19 cellular contexts compared by ENCODE assay signal in genomic region chr20:14888172-14888571, GRCh38.
DNase-seq lines count a peak whose midpoint lies in the region; ATAC-seq and TF ChIP-seq lines count a peak whose summit lies in the region.
"Had no signal": no experiment of that assay in that cellular context is flagged by ENCODE, and none has a peak within 500 bp of the region (broad histone marks: within the 10 kb centered on the region; RNA-seq: fewer than 3 reads in every experiment).

No MANE protein-coding gene starts in this region.

- POLR2A ChIA-PET in activated CD4-positive, alpha-beta T cell treated with anti-CD3 and anti-CD28 coated beads, Interleukin-2, amount 10 ng/mL, durations not matched to agents 7 days and 5 days (lab: Charles Lee), result no interaction called here

- H3K27me3 Mint-ChIP-seq in brain (peaks cover 7% of the 10 kb centered on the region), neural progenitor cell (ENCODE audit: insufficient read depth, low read depth) (peaks cover 7% of the 10 kb centered on the region)
- no peaks in the 10 kb centered on the region for H3K27me3 Mint-ChIP-seq in activated CD4-positive, alpha-beta T cell treated with anti-CD3 and anti-CD28 coated beads, Interleukin-2, amount 10 ng/mL, durations not matched to agents 7 days and 5 days

- H3K4me3 Mint-ChIP-seq in brain (peak overlapping the region in 1 of 5 experiments; percentile 4), neural progenitor cell (no peak overlapping the region)
- no peak overlapping the region for H3K4me3 Mint-ChIP-seq in activated CD4-positive, alpha-beta T cell treated with anti-CD3 and anti-CD28 coated beads, Interleukin-2, amount 10 ng/mL, durations not matched to agents 7 days and 5 days
- H3K4me3 Mint-ChIP-seq: CD8-positive, alpha-beta T cell had no signal

- CTCF ChIA-PET in activated CD4-positive, alpha-beta T cell treated with anti-CD3 and anti-CD28 coated beads, Interleukin-2, amount 10 ng/mL, durations not matched to agents 7 days and 5 days (lab: Charles Lee), result no interaction called here

- H3K9me3 Mint-ChIP-seq in brain (no peaks in the 10 kb centered on the region), neural progenitor cell (no peaks in the 10 kb centered on the region)
- H3K9me3 Mint-ChIP-seq in activated CD4-positive, alpha-beta T cell treated with anti-CD3 and anti-CD28 coated beads, Interleukin-2, amount 10 ng/mL, durations not matched to agents 7 days and 5 days, result peaks cover 9% of the 10 kb centered on the region

- no peaks in the 10 kb centered on the region for H3K9me3 ChIP-seq in neural progenitor cell (ENCODE audit: low read depth)
- H3K9me3 ChIP-seq: BLaER1 treated with 17β-estradiol and CSF1 and Interleukin-3, amounts not matched to agents 10 nM and 100 nM had no signal

- H3K4me1 Mint-ChIP-seq in brain, result peaks cover 28% of the 10 kb centered on the region
- peaks cover 13% of the 10 kb centered on the region for H3K4me1 Mint-ChIP-seq in neural progenitor cell
- no peaks in the 10 kb centered on the region for H3K4me1 Mint-ChIP-seq in activated CD4-positive, alpha-beta T cell treated with anti-CD3 and anti-CD28 coated beads, Interleukin-2, amount 10 ng/mL, durations not matched to agents 7 days and 5 days

- no peak overlapping the region for H3K9ac ChIP-seq in neural progenitor cell
- H3K9ac ChIP-seq: BLaER1 treated with 17β-estradiol and CSF1 and Interleukin-3, amounts not matched to agents 10 nM and 100 nM had no signal

- no peaks in the 10 kb centered on the region for H3K36me3 ChIP-seq in neural progenitor cell
- H3K36me3 ChIP-seq: BLaER1 treated with 17β-estradiol and CSF1 and Interleukin-3, amounts not matched to agents 10 nM and 100 nM had no signal

- H3F3A ChIP-seq in neural progenitor cell (ENCODE audit: low read depth), result no peaks in the 10 kb centered on the region

- H3K27ac Mint-ChIP-seq in brain, result peak overlapping the region in 4 of 5 experiments; percentile 9 to 85 (median 80)
- H3K27ac Mint-ChIP-seq in neural progenitor cell, result no peak overlapping the region
- H3K27ac Mint-ChIP-seq in activated CD4-positive, alpha-beta T cell treated with anti-CD3 and anti-CD28 coated beads, Interleukin-2, amount 10 ng/mL, durations not matched to agents 7 days and 5 days, result no peak overlapping the region
- H3K27ac Mint-ChIP-seq: CD8-positive, alpha-beta T cell had no signal

- H3K27ac ChIP-seq in neural progenitor cell, result no peak overlapping the region
- H3K27ac ChIP-seq: BLaER1 treated with 17β-estradiol and CSF1 and Interleukin-3, amounts not matched to agents 10 nM and 100 nM had no signal

- H3K27me3 ChIP-seq in neural progenitor cell, result no peaks in the 10 kb centered on the region
- H3K27me3 ChIP-seq: BLaER1 treated with 17β-estradiol and CSF1 and Interleukin-3, amounts not matched to agents 10 nM and 100 nM had no signal

- TF ChIP-seq CTCF in brain (conservative IDR thresholded peaks at IDR 0.05) (no peak), neural progenitor cell (IDR thresholded peaks at IDR 0.05) (no peak)

- DNase-seq in EH (ENCODE audit: low read depth), result peak; percentile 26
- peak; percentile 46 for DNase-seq in NCI-H69 (lab: John Stamatoyannopoulos, UW)
- no peak for DNase-seq in neural progenitor cell (ENCODE audit: low spot score)
- DNase-seq in kidney tubule cell (ENCODE audit: low spot score), result no peak
- no peak for DNase-seq in activated CD4-positive, alpha-beta T cell treated with anti-CD3 and anti-CD28 coated beads, Interleukin-2, amount 10 ng/mL, durations not matched to agents 7 days and 5 days
- DNase-seq: Calu3; CD8-positive, alpha-beta T cell; KBM-7; MV-4-11; NCI-H1417 treated with DMSO at 0.1 percent for 48 hours; NCI-H1930; NCI-H2171; NCI-H748 treated with DMSO at 0.1 percent for 48 hours; OCI-M1; SHP77 treated with DMSO at 0.1 percent for 48 hours had no signal

- H3K36me3 Mint-ChIP-seq in brain (no peaks in the 10 kb centered on the region), neural progenitor cell (no peaks in the 10 kb centered on the region)
- no peaks in the 10 kb centered on the region for H3K36me3 Mint-ChIP-seq in activated CD4-positive, alpha-beta T cell treated with anti-CD3 and anti-CD28 coated beads, Interleukin-2, amount 10 ng/mL, durations not matched to agents 7 days and 5 days (ENCODE audit: low read depth)
- H3K36me3 Mint-ChIP-seq: CD8-positive, alpha-beta T cell had no signal

- peak overlapping the region; percentile 30 for H2AFZ ChIP-seq in neural progenitor cell (replicated peaks)

- H4K20me1 ChIP-seq in neural progenitor cell (ENCODE audit: low read depth), result no peaks in the 10 kb centered on the region
- H4K20me1 ChIP-seq: BLaER1 treated with 17β-estradiol and CSF1 and Interleukin-3, amounts not matched to agents 10 nM and 100 nM had no signal

- no peak overlapping the region for H3K4me3 ChIP-seq in neural progenitor cell
- H3K4me3 ChIP-seq: BLaER1 treated with 17β-estradiol and CSF1 and Interleukin-3, amounts not matched to agents 10 nM and 100 nM had no signal

- peaks cover 13% of the 10 kb centered on the region for H3K4me1 ChIP-seq in neural progenitor cell

- H3K4me2 ChIP-seq in neural progenitor cell, result no peak overlapping the region
- H3K4me2 ChIP-seq: BLaER1 treated with 17β-estradiol and CSF1 and Interleukin-3, amounts not matched to agents 10 nM and 100 nM had no signal

- no peaks in the 10 kb centered on the region for H3K79me2 ChIP-seq in neural progenitor cell (ENCODE audit: low read depth)

- ATAC-seq in HG02870 (IDR thresholded peaks at IDR 0.05; ENCODE audit: unreplicated experiment), result no peak
- no peak for ATAC-seq in HG02678 (IDR thresholded peaks at IDR 0.05; ENCODE audit: unreplicated experiment)
- ATAC-seq: CD8-positive, alpha-beta T cell had no signal

Comparison
In these comparisons a context has a peak if more than half of its experiments do, and no peak if none do; other contexts are left out.
1. DNase-seq: peak in EH (single experiment) and NCI-H69 (single experiment); none in neural progenitor cell (single experiment), kidney tubule cell (single experiment) and activated CD4-positive, alpha-beta T cell treated with anti-CD3 and anti-CD28 coated beads, Interleukin-2, amount 10 ng/mL, durations not matched to agents 7 days and 5 days (single experiment).
2. H3K27ac Mint-ChIP-seq: peak in brain (4 of 5); none in neural progenitor cell (single experiment) and activated CD4-positive, alpha-beta T cell treated with anti-CD3 and anti-CD28 coated beads, Interleukin-2, amount 10 ng/mL, durations not matched to agents 7 days and 5 days (single experiment).